15 cellular contexts compared by ENCODE assay signal in the genomic region with DNA sequence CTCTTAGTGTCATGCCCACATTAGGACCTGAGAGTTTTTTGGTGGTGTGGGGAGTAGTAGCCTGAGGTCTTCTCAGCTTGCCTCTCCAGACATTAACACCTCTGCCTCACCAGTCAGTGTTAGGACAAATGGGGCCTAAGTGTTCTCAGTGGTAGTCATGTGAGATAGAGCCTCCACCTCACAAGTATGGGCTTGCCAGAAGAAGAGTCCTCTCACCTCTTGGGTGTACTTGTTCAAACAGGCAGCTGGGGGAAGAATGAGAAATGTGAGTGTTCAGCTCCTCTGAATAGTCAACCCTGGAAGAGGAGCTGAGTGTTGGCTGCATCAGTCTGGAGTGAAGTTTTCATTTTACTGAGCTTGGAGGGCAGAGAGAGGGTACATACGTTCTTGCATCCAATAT.
A peak's percentile ranks its signal among the peaks of the same experiment; 100 is the strongest.
DNase-seq lines count a peak whose midpoint lies in the region; ATAC-seq and TF ChIP-seq lines count a peak whose summit lies in the region.
"Had no signal": no experiment of that assay in that cellular context is flagged by ENCODE, and none has a peak within 500 bp of the region (broad histone marks: within the 10 kb centered on the region; RNA-seq: fewer than 3 reads in every experiment).

No MANE protein-coding gene starts in this region.

- WGBS in trophoblast cell (ENCODE audit: extremely low coverage, insufficient coverage, insufficient read length), result no CpG with 5 or more reads among the region's 1 CpG

- H3K4me1 ChIP-seq in trophoblast cell (ENCODE audit: control insufficient read depth in 1 of 2, insufficient read depth in 2 of 2, low read length in 2 of 2) (no peaks in the 10 kb centered on the region), gastrocnemius medialis (no peaks in the 10 kb centered on the region)
- H3K4me1 ChIP-seq: BLaER1 had no signal

- CTCF ChIA-PET in RWPE1 (lab: Yijun Ruan, JAX), result no interaction called here

- no peak overlapping the region for H4K8ac ChIP-seq in trophoblast cell (ENCODE audit: low read depth, low read length)

- no peak overlapping the region for H3K14ac ChIP-seq in trophoblast cell (ENCODE audit: low read length)

- no peak overlapping the region for H2BK12ac ChIP-seq in trophoblast cell (ENCODE audit: low read length)

- H3K9ac ChIP-seq in trophoblast cell (ENCODE audit: low read length), result no peak overlapping the region
- H3K9ac ChIP-seq: BLaER1 had no signal

- H3K4ac ChIP-seq in trophoblast cell (ENCODE audit: low read depth, low read length), result no peak overlapping the region

- H3K23ac ChIP-seq in trophoblast cell (ENCODE audit: low read length), result peak overlapping the region; percentile 25

- no peak for TF ChIP-seq POLR2A in gastrocnemius medialis (IDR thresholded peaks at IDR 0.05)

- H2AK5ac ChIP-seq in trophoblast cell (ENCODE audit: low read length), result no peak overlapping the region

- H3K79me2 ChIP-seq in trophoblast cell (ENCODE audit: control insufficient read depth, insufficient read depth, low read length, poor library complexity), result no peaks in the 10 kb centered on the region

- no peaks in the 10 kb centered on the region for H3K79me1 ChIP-seq in trophoblast cell (ENCODE audit: low read length)

- H3K27ac ChIP-seq in RWPE1, result no peak overlapping the region
- no peak overlapping the region for H3K27ac ChIP-seq in epithelial cell of prostate
- H3K27ac ChIP-seq in trophoblast cell (ENCODE audit: low read depth, low read length), result no peak overlapping the region
- H3K27ac ChIP-seq in gastrocnemius medialis, result no peak overlapping the region
- H3K27ac ChIP-seq: BLaER1 had no signal

- H4K91ac ChIP-seq in trophoblast cell (ENCODE audit: low read depth, low read length), result no peak overlapping the region

- ATAC-seq in GM18517 (IDR thresholded peaks at IDR 0.05; ENCODE audit: unreplicated experiment), result no peak
- no peak for ATAC-seq in gastrocnemius medialis
- ATAC-seq: GM23338 had no signal

- no peak overlapping the region for H2AFZ ChIP-seq in trophoblast cell (ENCODE audit: insufficient read depth, low read length, poor library complexity)
- H2AFZ ChIP-seq: GM23338 had no signal

- H4K12ac ChIP-seq in trophoblast cell (ENCODE audit: low read depth, low read length), result no peak overlapping the region

- H3K4me2 ChIP-seq in trophoblast cell (ENCODE audit: low read length), result no peak overlapping the region
- H3K4me2 ChIP-seq: BLaER1, GM23338 had no signal

- DNase-seq in NCI-H2171 treated with DMSO at 0.1 percent for 48 hours (lab: John Stamatoyannopoulos, UW) (peak; percentile 4), NCI-H2171 (lab: John Stamatoyannopoulos, UW) (no peak), RWPE1 (ENCODE audit: low spot score) (peak; percentile 49), epithelial cell of prostate (ENCODE audit: low read depth, low spot score) (peak; percentile 36), trophoblast cell (no peak), UCSD-AML1 (lab: John Stamatoyannopoulos, UW; ENCODE audit: unreplicated experiment) (no peak), gastrocnemius medialis (no peak)
- DNase-seq: 8988T; AML-193; CD4-positive, CD25-positive, alpha-beta regulatory T cell; DMS53; H7 had no signal

- intact Hi-C loops in gastrocnemius medialis (cut with DNase I; ENCODE audit: low total_unique reads), result no loop called here

- no peak overlapping the region for H2BK120ac ChIP-seq in trophoblast cell (ENCODE audit: insufficient read depth, low read length, poor library complexity)

- no peak overlapping the region for H2BK5ac ChIP-seq in trophoblast cell (ENCODE audit: low read depth, low read length, poor library complexity)

- no peak for TF ChIP-seq CTCF in RWPE1 (conservative IDR thresholded peaks at IDR 0.05; ENCODE audit: low read depth)
- no peak for TF ChIP-seq CTCF in gastrocnemius medialis (IDR thresholded peaks at IDR 0.05 in 4 of 5, conservative IDR thresholded peaks at IDR 0.05 in 1 of 5)

- H3K36me3 ChIP-seq in trophoblast cell (ENCODE audit: control insufficient read depth in 1 of 2, insufficient read depth in 2 of 2, low read length in 2 of 2) (no peaks in the 10 kb centered on the region), gastrocnemius medialis (no peaks in the 10 kb centered on the region)
- H3K36me3 ChIP-seq: BLaER1 had no signal

- POLR2A ChIA-PET in RWPE1 (lab: Yijun Ruan, JAX; ENCODE audit: low non-redundant PET), result no interaction called here

- H3K4me3 ChIP-seq in trophoblast cell (ENCODE audit: low read depth, low read length) (no peak overlapping the region), gastrocnemius medialis (no peak overlapping the region)
- H3K4me3 ChIP-seq: BLaER1, GM23338 had no signal

- H3K9me3 ChIP-seq in trophoblast cell (ENCODE audit: insufficient read depth, low read depth, low read length) (no peaks in the 10 kb centered on the region), gastrocnemius medialis (no peaks in the 10 kb centered on the region)
- H3K9me3 ChIP-seq: BLaER1 had no signal

- H3K18ac ChIP-seq in trophoblast cell (ENCODE audit: low read length), result no peak overlapping the region

- in situ Hi-C loops in gastrocnemius medialis (cut with MboI; ENCODE audit: low sequenced_read_pairs in 4 of 4), result no loop called here

- H3K27me3 ChIP-seq in trophoblast cell (ENCODE audit: insufficient read depth, low read length), result no peaks in the 10 kb centered on the region
- no peaks in the 10 kb centered on the region for H3K27me3 ChIP-seq in gastrocnemius medialis
- H3K27me3 ChIP-seq: BLaER1 had no signal

Comparison
In these comparisons a context has a peak if more than half of its experiments do, and no peak if none do; other contexts are left out.
1. DNase-seq: peak in NCI-H2171 treated with DMSO at 0.1 percent for 48 hours (single experiment), RWPE1 (single experiment) and epithelial cell of prostate (single experiment); none in NCI-H2171 (single experiment), trophoblast cell (0 of 2), UCSD-AML1 (single experiment) and gastrocnemius medialis (0 of 2).